Comparison of ENCODE assay signal across 1 cellular context in genomic region chr5:175854231-175855040, GRCh38.
TF ChIP-seq lines count a peak whose summit lies in the region.

No MANE protein-coding gene starts in this region.

TF ChIP-seq in HepG2, 621 proteins besides CTCF, POLR2A, EP300 and RAD21 (continued from another document):
- TF ChIP-seq, protein P1, sequence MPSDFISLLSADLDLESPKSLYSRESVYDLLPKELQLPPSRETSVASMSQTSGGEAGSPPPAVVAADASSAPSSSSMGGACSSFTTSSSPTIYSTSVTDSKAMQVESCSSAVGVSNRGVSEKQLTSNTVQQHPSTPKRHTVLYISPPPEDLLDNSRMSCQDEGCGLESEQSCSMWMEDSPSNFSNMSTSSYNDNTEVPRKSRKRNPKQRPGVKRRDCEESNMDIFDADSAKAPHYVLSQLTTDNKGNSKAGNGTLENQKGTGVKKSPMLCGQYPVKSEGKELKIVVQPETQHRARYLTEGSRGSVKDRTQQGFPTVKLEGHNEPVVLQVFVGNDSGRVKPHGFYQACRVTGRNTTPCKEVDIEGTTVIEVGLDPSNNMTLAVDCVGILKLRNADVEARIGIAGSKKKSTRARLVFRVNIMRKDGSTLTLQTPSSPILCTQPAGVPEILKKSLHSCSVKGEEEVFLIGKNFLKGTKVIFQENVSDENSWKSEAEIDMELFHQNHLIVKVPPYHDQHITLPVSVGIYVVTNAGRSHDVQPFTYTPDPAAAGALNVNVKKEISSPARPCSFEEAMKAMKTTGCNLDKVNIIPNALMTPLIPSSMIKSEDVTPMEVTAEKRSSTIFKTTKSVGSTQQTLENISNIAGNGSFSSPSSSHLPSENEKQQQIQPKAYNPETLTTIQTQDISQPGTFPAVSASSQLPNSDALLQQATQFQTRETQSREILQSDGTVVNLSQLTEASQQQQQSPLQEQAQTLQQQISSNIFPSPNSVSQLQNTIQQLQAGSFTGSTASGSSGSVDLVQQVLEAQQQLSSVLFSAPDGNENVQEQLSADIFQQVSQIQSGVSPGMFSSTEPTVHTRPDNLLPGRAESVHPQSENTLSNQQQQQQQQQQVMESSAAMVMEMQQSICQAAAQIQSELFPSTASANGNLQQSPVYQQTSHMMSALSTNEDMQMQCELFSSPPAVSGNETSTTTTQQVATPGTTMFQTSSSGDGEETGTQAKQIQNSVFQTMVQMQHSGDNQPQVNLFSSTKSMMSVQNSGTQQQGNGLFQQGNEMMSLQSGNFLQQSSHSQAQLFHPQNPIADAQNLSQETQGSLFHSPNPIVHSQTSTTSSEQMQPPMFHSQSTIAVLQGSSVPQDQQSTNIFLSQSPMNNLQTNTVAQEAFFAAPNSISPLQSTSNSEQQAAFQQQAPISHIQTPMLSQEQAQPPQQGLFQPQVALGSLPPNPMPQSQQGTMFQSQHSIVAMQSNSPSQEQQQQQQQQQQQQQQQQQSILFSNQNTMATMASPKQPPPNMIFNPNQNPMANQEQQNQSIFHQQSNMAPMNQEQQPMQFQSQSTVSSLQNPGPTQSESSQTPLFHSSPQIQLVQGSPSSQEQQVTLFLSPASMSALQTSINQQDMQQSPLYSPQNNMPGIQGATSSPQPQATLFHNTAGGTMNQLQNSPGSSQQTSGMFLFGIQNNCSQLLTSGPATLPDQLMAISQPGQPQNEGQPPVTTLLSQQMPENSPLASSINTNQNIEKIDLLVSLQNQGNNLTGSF (CRISPR knock-in tag; IDR thresholded peaks at IDR 0.05) = no peak
- TF ChIP-seq, protein P2, sequence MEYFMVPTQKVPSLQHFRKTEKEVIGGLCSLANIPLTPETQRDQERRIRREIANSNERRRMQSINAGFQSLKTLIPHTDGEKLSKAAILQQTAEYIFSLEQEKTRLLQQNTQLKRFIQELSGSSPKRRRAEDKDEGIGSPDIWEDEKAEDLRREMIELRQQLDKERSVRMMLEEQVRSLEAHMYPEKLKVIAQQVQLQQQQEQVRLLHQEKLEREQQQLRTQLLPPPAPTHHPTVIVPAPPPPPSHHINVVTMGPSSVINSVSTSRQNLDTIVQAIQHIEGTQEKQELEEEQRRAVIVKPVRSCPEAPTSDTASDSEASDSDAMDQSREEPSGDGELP (IDR thresholded peaks at IDR 0.05; ENCODE audit: borderline replicate concordance, low read depth) = peak; percentile 58; the same call in 1 of the 2 replicates
- TF ChIP-seq THAP9 (CRISPR knock-in tag; IDR thresholded peaks at IDR 0.05; ENCODE audit: borderline replicate concordance) (no peak), TEAD2 (CRISPR knock-in tag; IDR thresholded peaks at IDR 0.05) (no peak), ZSCAN9 (CRISPR knock-in tag; IDR thresholded peaks at IDR 0.05; ENCODE audit: borderline replicate concordance) (no peak), KLF11 (CRISPR knock-in tag; IDR thresholded peaks at IDR 0.05) (0 out of 2 replicates have a peak, but pooled peaks have one; percentile 52), NONO (IDR thresholded peaks at IDR 0.05) (no peak), NONO (CRISPR knock-in tag; conservative IDR thresholded peaks at IDR 0.05) (peak; percentile 65), JUN (CRISPR knock-in tag; IDR thresholded peaks at IDR 0.05) (peak; percentile 56), KDM5B (CRISPR knock-in tag; IDR thresholded peaks at IDR 0.05; ENCODE audit: borderline replicate concordance) (no peak; the same call in 1 of the 2 replicates), YEATS2 (CRISPR knock-in tag; IDR thresholded peaks at IDR 0.05; ENCODE audit: borderline replicate concordance) (peak; percentile 69; the same call in 1 of the 2 replicates), ZNF790 (CRISPR knock-in tag; IDR thresholded peaks at IDR 0.05; ENCODE audit: borderline replicate concordance) (no peak), ZNF530 (CRISPR knock-in tag; IDR thresholded peaks at IDR 0.05; ENCODE audit: low read depth) (no peak), ONECUT2 (CRISPR knock-in tag; IDR thresholded peaks at IDR 0.05) (peak; percentile 86), THAP11 (CRISPR knock-in tag; IDR thresholded peaks at IDR 0.05) (peak; percentile 69), PRMT3 (CRISPR knock-in tag; IDR thresholded peaks at IDR 0.05; ENCODE audit: borderline replicate concordance, low read depth) (peak; percentile 77; the same call in 1 of the 2 replicates), HMG20A (CRISPR knock-in tag; IDR thresholded peaks at IDR 0.05; ENCODE audit: borderline replicate concordance) (peak; percentile 85; the same call in 1 of the 2 replicates), ESRRA (CRISPR knock-in tag; IDR thresholded peaks at IDR 0.05; ENCODE audit: low read depth) (no peak), HCFC1 (IDR thresholded peaks at IDR 0.05; ENCODE audit: low read depth, low read length) (no peak), MTERF4 (CRISPR knock-in tag; IDR thresholded peaks at IDR 0.05) (no peak), ZNF468 (CRISPR knock-in tag; IDR thresholded peaks at IDR 0.05) (no peak)
- TF ChIP-seq, protein P3, sequence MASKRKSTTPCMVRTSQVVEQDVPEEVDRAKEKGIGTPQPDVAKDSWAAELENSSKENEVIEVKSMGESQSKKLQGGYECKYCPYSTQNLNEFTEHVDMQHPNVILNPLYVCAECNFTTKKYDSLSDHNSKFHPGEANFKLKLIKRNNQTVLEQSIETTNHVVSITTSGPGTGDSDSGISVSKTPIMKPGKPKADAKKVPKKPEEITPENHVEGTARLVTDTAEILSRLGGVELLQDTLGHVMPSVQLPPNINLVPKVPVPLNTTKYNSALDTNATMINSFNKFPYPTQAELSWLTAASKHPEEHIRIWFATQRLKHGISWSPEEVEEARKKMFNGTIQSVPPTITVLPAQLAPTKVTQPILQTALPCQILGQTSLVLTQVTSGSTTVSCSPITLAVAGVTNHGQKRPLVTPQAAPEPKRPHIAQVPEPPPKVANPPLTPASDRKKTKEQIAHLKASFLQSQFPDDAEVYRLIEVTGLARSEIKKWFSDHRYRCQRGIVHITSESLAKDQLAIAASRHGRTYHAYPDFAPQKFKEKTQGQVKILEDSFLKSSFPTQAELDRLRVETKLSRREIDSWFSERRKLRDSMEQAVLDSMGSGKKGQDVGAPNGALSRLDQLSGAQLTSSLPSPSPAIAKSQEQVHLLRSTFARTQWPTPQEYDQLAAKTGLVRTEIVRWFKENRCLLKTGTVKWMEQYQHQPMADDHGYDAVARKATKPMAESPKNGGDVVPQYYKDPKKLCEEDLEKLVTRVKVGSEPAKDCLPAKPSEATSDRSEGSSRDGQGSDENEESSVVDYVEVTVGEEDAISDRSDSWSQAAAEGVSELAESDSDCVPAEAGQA (IDR thresholded peaks at IDR 0.05; ENCODE audit: low read depth) = 0 out of 2 replicates have a peak, but pooled peaks have one; percentile 63
- TF ChIP-seq, protein P3 (CRISPR knock-in tag; IDR thresholded peaks at IDR 0.05; ENCODE audit: borderline replicate concordance) = no peak
